In the genomic region with DNA sequence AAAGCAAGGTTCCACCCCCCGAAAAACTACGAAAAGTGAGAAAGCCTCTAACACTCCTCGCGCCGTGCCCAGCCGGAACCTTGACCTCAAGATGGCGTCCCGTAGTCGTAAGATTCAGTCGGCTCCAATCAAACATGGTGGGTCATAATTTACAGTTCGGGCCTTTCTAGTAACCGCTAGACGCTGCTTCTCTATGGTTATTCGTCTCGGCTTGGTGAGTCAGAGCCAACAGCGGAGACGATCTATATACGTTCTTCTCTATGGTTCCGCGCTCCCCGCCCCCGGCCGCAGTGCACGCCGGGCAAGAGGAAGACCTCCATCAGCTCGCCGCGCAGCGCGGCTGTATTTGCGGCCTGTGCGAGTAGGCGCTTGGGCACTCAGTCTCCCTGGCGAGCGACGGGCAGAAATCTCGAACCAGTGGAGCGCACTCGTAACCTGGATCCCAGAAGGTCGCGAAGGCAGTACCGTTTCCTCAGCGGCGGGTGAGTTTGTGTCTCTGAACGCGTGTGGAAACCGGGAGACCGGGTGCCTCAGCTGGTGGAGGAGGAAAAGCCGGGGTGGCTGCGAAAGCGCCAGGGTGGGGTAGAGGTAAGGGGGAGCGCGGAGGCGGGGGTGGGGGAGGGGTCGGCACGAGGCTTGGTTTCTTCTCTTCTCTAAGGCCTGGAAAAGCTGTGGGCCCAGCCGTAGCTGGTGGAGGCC, we compare ENCODE assay signal across 8 cellular contexts. TPM values are rescaled to one million over a fixed set of nuclear protein-coding genes. Genes with fewer than 3 reads are reported as not detected.
DNase-seq lines count a peak whose midpoint lies in the region; ATAC-seq, FAIRE-seq and TF ChIP-seq lines count a peak whose summit lies in the region.

Gene RBM25, plus strand, starts transcription at position 311 of the 699 bp plus-strand sequence. CDS start 13,108 bp downstream, outside the sequence.

- H3K9me2 ChIP-seq in GM23338 (ENCODE audit: insufficient read depth) = peaks cover under 1% of the 10 kb centered on the region; the same call in 1 of the 2 replicates

- peak in 3 of 4 donors; percentile 69 to 96 (median 96) for TF ChIP-seq POLR2A in esophagus squamous epithelium (IDR thresholded peaks at IDR 0.05)

- ATAC-seq in GM23338 = peak; percentile 96
- peak; percentile 98 to 99 for ATAC-seq in activated T-cell treated with anti-CD3 and anti-CD28 coated beads, Interleukin-2, amount 50 U/mL, for 72 hours (replicated peaks in 1 of 2)

- peak within 1 kb of the TSS; percentile 97 for H3K27ac ChIP-seq in GM23338 (ENCODE audit: low read depth)
- peak within 1 kb of the TSS; percentile 83 to 97 (median 95) for H3K27ac ChIP-seq in esophagus squamous epithelium
- peak within 1 kb of the TSS; percentile 95 for H3K27ac ChIP-seq in muscle layer of duodenum (ENCODE audit: low read length)

- H3K9me3 Mint-ChIP-seq in GM23338 = no peaks in the 10 kb centered on the region
- no peaks in the 10 kb centered on the region for H3K9me3 Mint-ChIP-seq in activated T-cell treated with anti-CD3 and anti-CD28 coated beads, Interleukin-2, amount 50 U/mL, for 72 hours

- H2AFZ ChIP-seq in GM23338 = no peak within 1 kb of the TSS

- FAIRE-seq in RCC 7860 (lab: Jason Lieb, UNC) = peak; percentile 82

- H3K4me3 ChIP-seq in GM23338 = peak within 1 kb of the TSS; percentile 95
- H3K4me3 ChIP-seq in esophagus squamous epithelium = peak within 1 kb of the TSS; percentile 49 to 96 (median 90)
- peak within 1 kb of the TSS; percentile 93 to 97 for H3K4me3 ChIP-seq in muscle layer of duodenum (ENCODE audit: low read depth in 1 of 2, low read length in 2 of 2)

- peak within 1 kb of the TSS; percentile 93 for H3K4me2 ChIP-seq in GM23338

- H3K9me3 ChIP-seq in esophagus squamous epithelium = no peaks in the 10 kb centered on the region
- no peaks in the 10 kb centered on the region for H3K9me3 ChIP-seq in muscle layer of duodenum (ENCODE audit: control insufficient read depth in 1 of 2, low read length in 2 of 2)

- H3K27ac Mint-ChIP-seq in GM23338 = no peak within 1 kb of the TSS
- H3K27ac Mint-ChIP-seq in activated T-cell treated with anti-CD3 and anti-CD28 coated beads, Interleukin-2, amount 50 U/mL, for 72 hours = no peak within 1 kb of the TSS

- peaks cover 36% of the 10 kb centered on the region for H3K4me1 Mint-ChIP-seq in GM23338
- H3K4me1 Mint-ChIP-seq in activated T-cell treated with anti-CD3 and anti-CD28 coated beads, Interleukin-2, amount 50 U/mL, for 72 hours (ENCODE audit: low read depth) = peaks cover 36% of the 10 kb centered on the region

- H3F3A ChIP-seq in GM23338 (replicated peaks; ENCODE audit: low read depth) = peaks cover 12% of the 10 kb centered on the region; the same call in 1 of the 2 replicates

- H3K27me3 ChIP-seq in GM23338 (ENCODE audit: insufficient read depth) (no peaks in the 10 kb centered on the region), esophagus squamous epithelium (no peaks in the 10 kb centered on the region), muscle layer of duodenum (ENCODE audit: low read depth, low read length) (no peaks in the 10 kb centered on the region)

- H3K79me2 ChIP-seq in GM23338 (replicated peaks; ENCODE audit: insufficient read depth) = peaks cover 47% of the 10 kb centered on the region

- peaks cover 38% of the 10 kb centered on the region for H4K20me1 ChIP-seq in GM23338 (replicated peaks; ENCODE audit: insufficient read depth)

- H3K36me3 Mint-ChIP-seq in GM23338 (ENCODE audit: low read depth) = peaks cover 28% of the 10 kb centered on the region
- peaks cover 0 to 2% of the 10 kb centered on the region in 2 donors for H3K36me3 Mint-ChIP-seq in activated T-cell treated with anti-CD3 and anti-CD28 coated beads, Interleukin-2, amount 50 U/mL, for 72 hours (ENCODE audit: insufficient read depth in 2 of 2)

- peaks cover 21% of the 10 kb centered on the region; the same call in 1 of the 2 replicates for H3K4me1 ChIP-seq in GM23338 (ENCODE audit: insufficient read depth)
- H3K4me1 ChIP-seq in esophagus squamous epithelium = peaks cover 14 to 52% (median 34%) of the 10 kb centered on the region in 3 donors
- peaks cover 3 to 33% of the 10 kb centered on the region in 2 donors for H3K4me1 ChIP-seq in muscle layer of duodenum (ENCODE audit: control insufficient read depth in 1 of 2, insufficient read depth in 2 of 2, low read length in 2 of 2)

- H3K4me3 Mint-ChIP-seq in GM23338 = no peak within 1 kb of the TSS
- H3K4me3 Mint-ChIP-seq in activated T-cell treated with anti-CD3 and anti-CD28 coated beads, Interleukin-2, amount 50 U/mL, for 72 hours = no peak within 1 kb of the TSS

- TF ChIP-seq CTCF in GM23338 (conservative IDR thresholded peaks at IDR 0.05; ENCODE audit: low read depth in 2 of 2) (peak in 1 of 2 experiments; percentile 47; a peak in 2 of 4 replicates), esophagus squamous epithelium (IDR thresholded peaks at IDR 0.05) (peak in 2 of 6 experiments; percentile 4 to 41)

- DNase-seq in Daoy (ENCODE audit: low read depth) (peak; percentile 99), GM23338 (ENCODE audit: low spot score) (peak; percentile 99), Kasumi-1 (lab: John Stamatoyannopoulos, UW) (peak; percentile 99), RCC 7860 (ENCODE audit: low spot score) (peak; percentile 93), esophagus squamous epithelium (lab: John Stamatoyannopoulos, UW) (peak; percentile 91)
- peak; percentile 96 to 97 for DNase-seq in activated T-cell treated with anti-CD3 and anti-CD28 coated beads, Interleukin-2, amount 50 U/mL, for 72 hours
- peak; percentile 91 to 93 for DNase-seq in stimulated activated CD8-positive, alpha-beta memory T cell treated with anti-CD3 and anti-CD28 coated beads, Interleukin-7, amount 100 ng/mL, for 4 hours (ENCODE audit: low read depth in 2 of 2)

- intact Hi-C loops in esophagus squamous epithelium (cut with DNase I) = no loop called here

- no peaks in the 10 kb centered on the region for H3K36me3 ChIP-seq in GM23338 (ENCODE audit: insufficient read depth)
- H3K36me3 ChIP-seq in esophagus squamous epithelium = peaks cover 0 to 13% (median 0%) of the 10 kb centered on the region in 3 donors
- H3K36me3 ChIP-seq in muscle layer of duodenum (ENCODE audit: control insufficient read depth in 1 of 2, insufficient read depth in 2 of 2, low read length in 2 of 2) = peaks cover 0 to 5% of the 10 kb centered on the region in 2 donors

- WGBS in esophagus squamous epithelium, 2 donors = 0 to 1% methylated on average over 15 to 38 of the region's 57 CpGs

- H3K27me3 Mint-ChIP-seq in GM23338 (ENCODE audit: insufficient read depth, low read depth, poor library complexity) = peaks cover 18% of the 10 kb centered on the region
- H3K27me3 Mint-ChIP-seq in activated T-cell treated with anti-CD3 and anti-CD28 coated beads, Interleukin-2, amount 50 U/mL, for 72 hours (ENCODE audit: low read depth) = no peaks in the 10 kb centered on the region

TF ChIP-seq in GM23338, 12 proteins besides CTCF, POLR2A, EP300 and RAD21 (continues in another document):
- TF ChIP-seq REST (IDR thresholded peaks at IDR 0.05; ENCODE audit: unreplicated experiment) = no peak
- TF ChIP-seq, protein P1, sequence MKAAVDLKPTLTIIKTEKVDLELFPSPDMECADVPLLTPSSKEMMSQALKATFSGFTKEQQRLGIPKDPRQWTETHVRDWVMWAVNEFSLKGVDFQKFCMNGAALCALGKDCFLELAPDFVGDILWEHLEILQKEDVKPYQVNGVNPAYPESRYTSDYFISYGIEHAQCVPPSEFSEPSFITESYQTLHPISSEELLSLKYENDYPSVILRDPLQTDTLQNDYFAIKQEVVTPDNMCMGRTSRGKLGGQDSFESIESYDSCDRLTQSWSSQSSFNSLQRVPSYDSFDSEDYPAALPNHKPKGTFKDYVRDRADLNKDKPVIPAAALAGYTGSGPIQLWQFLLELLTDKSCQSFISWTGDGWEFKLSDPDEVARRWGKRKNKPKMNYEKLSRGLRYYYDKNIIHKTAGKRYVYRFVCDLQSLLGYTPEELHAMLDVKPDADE (IDR thresholded peaks at IDR 0.05) = peak; percentile 78

RNA-seq across cellular contexts. Expression of gene RBM25, which starts in this region (rescaled TPM):
- total RNA-seq in Daoy (2014; rRNA removed; shearing (Covaris generic)) = 57.4 and 58.1 TPM in 2 replicates
- 107 and 120 TPM in 2 replicates for total RNA-seq in GM23338 (2014; rRNA removed; shearing (Covaris generic))
- polyA plus RNA-seq in GM23338 (2016; fragmentation: Nextera tagmentation; extraction: Ambion mirVana) = 180 and 204 TPM in 2 replicates
- 10 to 100 TPM; 91.8 to 92.3 TPM for total RNA-seq in activated T-cell treated with anti-CD3 and anti-CD28 coated beads, Interleukin-2, amount 50 U/mL, for 72 hours
- total RNA-seq in esophagus squamous epithelium = 10 to 100 TPM; 22.3 to 58.2 (median 34.2) TPM

Comparison
In these comparisons a context has a peak if more than half of its experiments do, and no peak if none do; other contexts are left out.
1. Peak in every context shown above with its lines: DNase-seq, ATAC-seq, H3K4me3 ChIP-seq and H3K27ac ChIP-seq.